ENCODE assay signal across 14 cellular contexts in genomic region chr4:159150838-159151390, GRCh38. TPM values are rescaled to one million over a fixed set of nuclear protein-coding genes. Genes with fewer than 3 reads are reported as not detected.
A peak's percentile ranks its signal among the peaks of the same experiment; 100 is the strongest.
DNase-seq lines count a peak whose midpoint lies in the region; ATAC-seq and TF ChIP-seq lines count a peak whose summit lies in the region.
"Had no signal": no experiment of that assay in that cellular context is flagged by ENCODE, and none has a peak within 500 bp of the region (broad histone marks: within the 10 kb centered on the region; RNA-seq: fewer than 3 reads in every experiment).

No MANE protein-coding gene starts in this region.

- H3K4me1 ChIP-seq in prostate gland (replicated peaks), result no peaks in the 10 kb centered on the region

- peak; percentile 46 for DNase-seq in left kidney (ENCODE audit: low read depth, low spot score)
- DNase-seq in prostate gland (ENCODE audit: low spot score), result no peak
- no peak for DNase-seq in T-helper 17 cell
- no peak for DNase-seq in left colon
- DNase-seq: activated naive CD4-positive, alpha-beta T cell treated with anti-CD3 and anti-CD28 coated beads, Interleukin-2, amount 10 ng/mL, durations not matched to agents 7 days and 5 days; CD4-positive, alpha-beta memory T cell; dorsolateral prefrontal cortex; heart left ventricle; stimulated activated CD4-positive, alpha-beta T cell treated with anti-CD3 and anti-CD28 coated beads, Interleukin-15, amount 100 ng/mL, for 24 hours had no signal

- H3K36me3 Mint-ChIP-seq in T-helper 17 cell (ENCODE audit: low read depth), result peaks cover 3% of the 10 kb centered on the region
- H3K36me3 Mint-ChIP-seq: activated naive CD4-positive, alpha-beta T cell treated with anti-CD3 and anti-CD28 coated beads, Interleukin-2, amount 10 ng/mL, durations not matched to agents 7 days and 5 days; CD4-positive, alpha-beta memory T cell had no signal

- no peak overlapping the region for H3K27ac Mint-ChIP-seq in T-helper 17 cell
- H3K27ac Mint-ChIP-seq: activated naive CD4-positive, alpha-beta T cell treated with anti-CD3 and anti-CD28 coated beads, Interleukin-2, amount 10 ng/mL, durations not matched to agents 7 days and 5 days; stimulated activated naive CD8-positive, alpha-beta T cell treated with anti-CD3 and anti-CD28 coated beads, Interleukin-15, Interleukin-2, amounts not matched to agents 100 ng/mL and 50 ng/mL, for 24 hours had no signal

- H3K4me3 ChIP-seq in prostate gland, result no peak overlapping the region
- H3K4me3 ChIP-seq: dorsolateral prefrontal cortex, heart left ventricle had no signal

- no peaks in the 10 kb centered on the region for H3K27me3 Mint-ChIP-seq in T-helper 17 cell
- H3K27me3 Mint-ChIP-seq: activated naive CD4-positive, alpha-beta T cell treated with anti-CD3 and anti-CD28 coated beads, Interleukin-2, amount 10 ng/mL, durations not matched to agents 7 days and 5 days; CD4-positive, alpha-beta memory T cell; stimulated activated naive CD8-positive, alpha-beta T cell treated with anti-CD3 and anti-CD28 coated beads, Interleukin-15, Interleukin-2, amounts not matched to agents 100 ng/mL and 50 ng/mL, for 24 hours had no signal

- peaks cover 23% of the 10 kb centered on the region for H3K4me1 Mint-ChIP-seq in T-helper 17 cell

- ATAC-seq in GM18867 (IDR thresholded peaks at IDR 0.05; ENCODE audit: unreplicated experiment) (peak; percentile 61), GM21737 (IDR thresholded peaks at IDR 0.05; ENCODE audit: unreplicated experiment) (peak; percentile 53), HG03442 (IDR thresholded peaks at IDR 0.05; ENCODE audit: unreplicated experiment) (peak; percentile 48), HG02840 (IDR thresholded peaks at IDR 0.05; ENCODE audit: low FRiP score, unreplicated experiment) (no peak), T-helper 17 cell (no peak), left colon (no peak)

- no peak for TF ChIP-seq POLR2A in prostate gland (IDR thresholded peaks at IDR 0.05)

- H3K4me3 Mint-ChIP-seq in T-helper 17 cell, result no peak overlapping the region
- H3K4me3 Mint-ChIP-seq: activated naive CD4-positive, alpha-beta T cell treated with anti-CD3 and anti-CD28 coated beads, Interleukin-2, amount 10 ng/mL, durations not matched to agents 7 days and 5 days; CD4-positive, alpha-beta memory T cell; stimulated activated naive CD8-positive, alpha-beta T cell treated with anti-CD3 and anti-CD28 coated beads, Interleukin-15, Interleukin-2, amounts not matched to agents 100 ng/mL and 50 ng/mL, for 24 hours had no signal

- no peak for TF ChIP-seq CTCF in prostate gland (IDR thresholded peaks at IDR 0.05)

- H3K9me3 ChIP-seq in prostate gland (no peaks in the 10 kb centered on the region), T-helper 17 cell (ENCODE audit: control insufficient read depth, low read length, poor library complexity, severe bottlenecking) (no peaks in the 10 kb centered on the region)
- H3K9me3 ChIP-seq: heart left ventricle had no signal

- no peak overlapping the region for H3K27ac ChIP-seq in prostate gland
- H3K27ac ChIP-seq: dorsolateral prefrontal cortex, heart left ventricle had no signal

- H3K27me3 ChIP-seq in prostate gland (replicated peaks; ENCODE audit: insufficient read depth), result no peaks in the 10 kb centered on the region
- H3K27me3 ChIP-seq: dorsolateral prefrontal cortex, heart left ventricle had no signal

- 89% methylated on average over 4 of the region's 4 CpGs for WGBS in prostate gland

- no peaks in the 10 kb centered on the region for H3K36me3 ChIP-seq in prostate gland
- H3K36me3 ChIP-seq: heart left ventricle had no signal

- intact Hi-C loops in prostate gland (cut with DNase I) (no loop called here), left colon (cut with DNase I, micrococcal nuclease) (no loop called here)

RNA-seq across cellular contexts. Expression of gene RAPGEF2, which starts 48.0 kb away (rescaled TPM):
- 10 to 100 TPM; 29.2 to 29.5 TPM for total RNA-seq in prostate gland
- 10 to 100 TPM; 35.0 to 38.3 TPM for total RNA-seq in T-helper 17 cell
- total RNA-seq in left colon, result 10 to 100 TPM; 42.6 to 73.1 TPM

Comparison
In these comparisons a context has a peak if more than half of its experiments do, and no peak if none do; other contexts are left out.
1. ATAC-seq: peak in GM18867 (single experiment), GM21737 (single experiment) and HG03442 (single experiment); none in HG02840 (single experiment), T-helper 17 cell (single experiment) and left colon (single experiment).